22 cellular contexts compared by ENCODE assay signal in genomic region chr15:69701198-69701597, GRCh38.
"Had no signal": no experiment of that assay in that cellular context is flagged by ENCODE, and none has a peak within 500 bp of the region (broad histone marks: within the 10 kb centered on the region; RNA-seq: fewer than 3 reads in every experiment).

No MANE protein-coding gene starts in this region.

- DNase-seq: activated CD4-positive, alpha-beta T cell treated with anti-CD3 and anti-CD28 coated beads for 48 hours; activated CD4-positive, alpha-beta T cell treated with anti-CD3 and anti-CD28 coated beads, Interleukin-2, amount 50 U/mL, for 48 hours; activated CD8-positive, alpha-beta memory T cell treated with anti-CD3 and anti-CD28 coated beads for 24 hours; activated effector memory CD4-positive, alpha-beta T cell treated with Interleukin-2 at 50 U/mL for 16 hours; activated naive CD4-positive, alpha-beta T cell treated with Interleukin-2 at 50 U/mL for 16 hours; esophagus squamous epithelium; foreskin melanocyte; kidney glomerular epithelial cell; left lung; lower lobe of right lung; mesendoderm; sigmoid colon; stimulated activated CD4-positive, alpha-beta T cell treated with anti-CD3 and anti-CD28 coated beads, Interleukin-1b, Interleukin-23, amount 100 ng/mL, for 48 hours; stimulated activated CD4-positive, alpha-beta T cell treated with anti-CD3 and anti-CD28 coated beads, Interleukin-4, amount 100 ng/mL, for 4 hours; stimulated activated CD8-positive, alpha-beta memory T cell treated with anti-CD3 and anti-CD28 coated beads, Interleukin-4, amount 100 ng/mL, for 48 hours; stimulated activated naive CD8-positive, alpha-beta T cell treated with anti-CD3 and anti-CD28 coated beads, Interleukin-15, amount 100 ng/mL, for 72 hours; T1000; upper lobe of left lung; WERI-Rb-1 had no signal

- ATAC-seq: activated CD4-positive, CD25-positive, alpha-beta regulatory T cell treated with anti-CD3 and anti-CD28 coated beads, Interleukin-2, amount 50 U/mL, for 24 hours; left lung; lower lobe of right lung; natural killer cell treated with Interleukin-12 subunit alpha and Interleukin-12 subunit beta and Interleukin-15 and Interleukin-18, amount 100 ng/mL, for 72 hours; stimulated activated memory B cell treated with anti-CD40 and anti-IgM and Interleukin-4, amounts not matched to agents 10 μg/mL and 1 μg/mL and 100 μg/mL, for 72 hours; stimulated activated naive CD8-positive, alpha-beta T cell treated with anti-CD3 and anti-CD28 coated beads, Interleukin-15, amount 100 ng/mL, for 72 hours had no signal
